In the genomic region with DNA sequence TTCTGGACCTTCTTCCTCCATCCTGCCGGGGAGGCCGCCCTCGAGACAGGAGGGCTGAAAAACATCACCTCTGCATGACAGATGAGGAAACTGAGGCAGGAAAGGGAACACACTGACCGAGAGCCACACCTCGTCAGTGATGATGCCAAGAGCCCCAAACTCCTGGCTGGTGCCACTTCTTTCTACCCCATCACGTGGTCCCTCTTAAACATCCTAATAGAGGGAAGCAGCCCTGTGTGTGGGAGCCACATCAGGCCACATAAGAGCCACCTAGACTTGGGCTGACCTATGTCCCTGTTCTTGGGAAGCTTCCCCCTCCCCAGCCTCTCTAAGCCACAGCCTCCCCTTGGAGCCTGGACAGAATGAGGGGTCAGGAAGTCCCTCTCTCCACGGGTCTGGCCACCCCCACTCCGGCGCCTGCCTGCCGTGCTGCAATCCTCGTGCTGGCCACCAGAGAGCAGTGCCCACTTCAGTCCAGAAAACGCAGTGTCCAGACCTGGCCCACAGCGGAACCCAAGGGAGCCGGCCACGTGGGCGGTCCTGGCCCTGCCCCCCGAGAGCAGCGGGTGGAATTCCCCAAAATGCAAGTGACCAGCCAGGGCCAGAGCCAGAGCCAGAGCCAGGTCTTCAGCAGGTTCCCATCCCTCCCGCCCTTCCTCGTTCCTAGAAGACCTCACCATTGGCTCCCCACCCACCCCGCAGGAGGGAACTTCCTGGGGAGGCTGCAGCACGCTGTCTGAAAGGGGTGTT, we compare ENCODE assay signal across 8 cellular contexts. TPM values are rescaled to one million over a fixed set of nuclear protein-coding genes. Genes with fewer than 3 reads are reported as not detected.
DNase-seq lines count a peak whose midpoint lies in the region; ATAC-seq and TF ChIP-seq lines count a peak whose summit lies in the region.

No MANE protein-coding gene starts in this region.

- H3K36me3 ChIP-seq in A673 (ENCODE audit: insufficient read depth, low read length, poor library complexity, severe bottlenecking) (no peaks in the 10 kb centered on the region), right atrium auricular region (no peaks in the 10 kb centered on the region)

- H3K4me3 ChIP-seq in A673 (ENCODE audit: low read depth, low read length, poor library complexity, severe bottlenecking) = no peak overlapping the region
- H3K4me3 ChIP-seq in right atrium auricular region = peak overlapping the region in 1 of 2 donors; percentile 19
- no peak overlapping the region for H3K4me3 ChIP-seq in retinal pigment epithelial cell (ENCODE audit: low read length)

- POLR2A ChIA-PET in A673 (lab: Charles Lee; ENCODE audit: low non-redundant PET) = no interaction called here

- H3K27ac ChIP-seq in A673 (ENCODE audit: low read depth, low read length, poor library complexity, severe bottlenecking) (no peak overlapping the region), right atrium auricular region (no peak overlapping the region)

- intact Hi-C loops in A673 (cut with micrococcal nuclease; ENCODE audit: unreplicated experiment) = loop anchor here (1.0 kb wide), 1 partner anchor 200 kb away; no protein-coding TSS in a partner anchor

- H3K9me3 ChIP-seq in A673 (ENCODE audit: low read depth, low read length, poor library complexity, severe bottlenecking) (no peaks in the 10 kb centered on the region), right atrium auricular region (no peaks in the 10 kb centered on the region)

- DNase-seq in A673 (ENCODE audit: low spot score) = peak; percentile 57
- peak; percentile 28 for DNase-seq in SW480 (ENCODE audit: low spot score)
- DNase-seq in anterior cingulate cortex (lab: John Stamatoyannopoulos, UW) = peak in 54 of 58 donors; percentile 8 to 80 (median 54)
- peak; percentile 81 for DNase-seq in right atrium auricular region (ENCODE audit: low spot score)
- DNase-seq in retinal pigment epithelial cell (ENCODE audit: low read depth) = peak; percentile 2
- no peak for DNase-seq in cortex of kidney (lab: John Stamatoyannopoulos, UW)

- CTCF ChIA-PET in A673 (lab: Charles Lee) = interaction anchor here (1.2 to 2.0 kb wide), 2 partner anchors 10 to 201 kb away, joined by 3 to 6 read pairs; no protein-coding TSS in a partner anchor

- H3K27me3 ChIP-seq in A673 (replicated peaks; ENCODE audit: insufficient read depth, low read depth, low read length, poor library complexity) (no peaks in the 10 kb centered on the region), right atrium auricular region (no peaks in the 10 kb centered on the region)

- ATAC-seq in HG03432 (IDR thresholded peaks at IDR 0.05; ENCODE audit: unreplicated experiment) = peak; percentile 64

- H3K4me1 ChIP-seq in A673 (ENCODE audit: insufficient read depth, low read length, poor library complexity, severe bottlenecking) (peaks cover 23% of the 10 kb centered on the region), right atrium auricular region (peaks cover 0 to 28% of the 10 kb centered on the region in 2 donors)

- TF ChIP-seq CTCF in A673 (conservative IDR thresholded peaks at IDR 0.05; ENCODE audit: low read depth, low read length) (peak; percentile 90), GM12874 (IDR thresholded peaks at IDR 0.05; ENCODE audit: insufficient read depth, low read depth, low read length) (peak; percentile 94), right atrium auricular region (IDR thresholded peaks at IDR 0.05) (peak; percentile 90 to 98), retinal pigment epithelial cell (conservative IDR thresholded peaks at IDR 0.05; ENCODE audit: low read depth, low read length) (peak; percentile 94)

- no TSS peak for BruUV-seq in A673 (replicated peaks; lab: Mats Ljungman, UMichigan)

RNA-seq across cellular contexts. Expression of a gene that starts 54.7 kb away (rescaled TPM):
- total RNA-seq in A673 (2021) = 0.37 and 1.0 TPM in 2 replicates
- under 1 TPM; 0.63 to 0.94 TPM for total RNA-seq in right atrium auricular region
